Comparison of ENCODE assay signal across 9 cellular contexts in genomic region chr11:13343931-13344717, GRCh38.
A peak's percentile ranks its signal among the peaks of the same experiment; 100 is the strongest.
DNase-seq lines count a peak whose midpoint lies in the region; ATAC-seq and TF ChIP-seq lines count a peak whose summit lies in the region.
"Had no signal": no experiment of that assay in that cellular context is flagged by ENCODE, and none has a peak within 500 bp of the region (broad histone marks: within the 10 kb centered on the region; RNA-seq: fewer than 3 reads in every experiment).

No MANE protein-coding gene starts in this region.

- 72 to 77% methylated on average over 10 of the region's 10 CpGs for WGBS in lung, 2 donors

- DNase-seq in NCI-H524 (lab: John Stamatoyannopoulos, UW), result peak; percentile 7 to 70
- no peak for DNase-seq in NCI-H524 treated with DMSO at 0.1 percent for 48 hours (lab: John Stamatoyannopoulos, UW)
- peak; percentile 70 for DNase-seq in NCI-H460 (ENCODE audit: extremely low read depth, low read depth)
- peak; percentile 84 for DNase-seq in activated CD4-positive, alpha-beta T cell treated with anti-CD3 and anti-CD28 coated beads, Interleukin-2, amount 10 ng/mL, durations not matched to agents 7 days and 5 days
- peak; percentile 88 for DNase-seq in dermis blood vessel endothelial cell
- peak; percentile 77 for DNase-seq in lung (ENCODE audit: low spot score)
- peak; percentile 29 for DNase-seq in stimulated activated CD8-positive, alpha-beta memory T cell treated with anti-CD3 and anti-CD28 coated beads, Interleukin-15, amount 100 ng/mL, for 24 hours (ENCODE audit: low read depth)

- ATAC-seq in HG03139 (IDR thresholded peaks at IDR 0.05; ENCODE audit: unreplicated experiment) (peak; percentile 55), lung (ENCODE audit: insufficient read depth, low FRiP score) (peak; percentile 59)

- H3K27me3 Mint-ChIP-seq in activated CD4-positive, alpha-beta T cell treated with anti-CD3 and anti-CD28 coated beads, Interleukin-2, amount 10 ng/mL, durations not matched to agents 7 days and 5 days, result no peaks in the 10 kb centered on the region

- H3K9me3 Mint-ChIP-seq in activated CD4-positive, alpha-beta T cell treated with anti-CD3 and anti-CD28 coated beads, Interleukin-2, amount 10 ng/mL, durations not matched to agents 7 days and 5 days, result no peaks in the 10 kb centered on the region

- CTCF ChIA-PET in activated CD4-positive, alpha-beta T cell treated with anti-CD3 and anti-CD28 coated beads, Interleukin-2, amount 10 ng/mL, durations not matched to agents 7 days and 5 days (lab: Charles Lee), result interaction anchor here (0.5 to 1.7 kb wide), 12 partner anchors 9 to 1456 kb away, joined by 3 to 6 read pairs (median 4); no protein-coding TSS in a partner anchor

- peaks cover 8 to 20% of the 10 kb centered on the region in 2 donors for H3K4me1 ChIP-seq in lung (ENCODE audit: control insufficient read depth in 2 of 2, insufficient read depth in 2 of 2, low read length in 2 of 2)

- POLR2A ChIA-PET in activated CD4-positive, alpha-beta T cell treated with anti-CD3 and anti-CD28 coated beads, Interleukin-2, amount 10 ng/mL, durations not matched to agents 7 days and 5 days (lab: Charles Lee), result no interaction called here

- H3K4me3 ChIP-seq in lung, result no peak overlapping the region
- H3K4me3 ChIP-seq: BLaER1 treated with 17β-estradiol and CSF1 and Interleukin-3, amounts not matched to agents 10 nM and 100 nM had no signal

- H3K36me3 Mint-ChIP-seq in activated CD4-positive, alpha-beta T cell treated with anti-CD3 and anti-CD28 coated beads, Interleukin-2, amount 10 ng/mL, durations not matched to agents 7 days and 5 days (ENCODE audit: low read depth), result peaks cover 2% of the 10 kb centered on the region

- H3K27ac Mint-ChIP-seq in activated CD4-positive, alpha-beta T cell treated with anti-CD3 and anti-CD28 coated beads, Interleukin-2, amount 10 ng/mL, durations not matched to agents 7 days and 5 days, result peak overlapping the region; percentile 5

- TF ChIP-seq CTCF in lung (IDR thresholded peaks at IDR 0.05; ENCODE audit: control extremely low read depth, extremely low read depth), result peak; percentile 73

- no peaks in the 10 kb centered on the region for H3K9me3 ChIP-seq in lung (ENCODE audit: control insufficient read depth in 2 of 2, insufficient read depth in 1 of 2, low read length in 1 of 2)
- H3K9me3 ChIP-seq: BLaER1 treated with 17β-estradiol and CSF1 and Interleukin-3, amounts not matched to agents 10 nM and 100 nM had no signal

- H3K4me3 Mint-ChIP-seq in activated CD4-positive, alpha-beta T cell treated with anti-CD3 and anti-CD28 coated beads, Interleukin-2, amount 10 ng/mL, durations not matched to agents 7 days and 5 days, result no peak overlapping the region

- no peaks in the 10 kb centered on the region for H3K27me3 ChIP-seq in lung (ENCODE audit: control insufficient read depth, insufficient read depth)
- H3K27me3 ChIP-seq: BLaER1 treated with 17β-estradiol and CSF1 and Interleukin-3, amounts not matched to agents 10 nM and 100 nM had no signal

- no peak overlapping the region for H3K27ac ChIP-seq in lung (ENCODE audit: low read depth in 1 of 2, low read length in 1 of 2)
- H3K27ac ChIP-seq: BLaER1 treated with 17β-estradiol and CSF1 and Interleukin-3, amounts not matched to agents 10 nM and 100 nM had no signal

- H3K36me3 ChIP-seq in lung (ENCODE audit: control insufficient read depth in 2 of 2, insufficient read depth in 2 of 2, low read length in 2 of 2), result peaks cover 0 to 2% of the 10 kb centered on the region in 2 donors

- peaks cover 37% of the 10 kb centered on the region for H3K4me1 Mint-ChIP-seq in activated CD4-positive, alpha-beta T cell treated with anti-CD3 and anti-CD28 coated beads, Interleukin-2, amount 10 ng/mL, durations not matched to agents 7 days and 5 days
